ENCODE assay signal across 1 cellular context in genomic region chr16:8892101-8892575, GRCh38.
TF ChIP-seq lines count a peak whose summit lies in the region.

No MANE protein-coding gene starts in this region.

TF ChIP-seq in GM23338, 12 proteins besides CTCF, POLR2A, EP300 and RAD21 (continued from another document):
- no peak for TF ChIP-seq ZNF462 (CRISPR knock-in tag; IDR thresholded peaks at IDR 0.05)
- TF ChIP-seq, protein P1, sequence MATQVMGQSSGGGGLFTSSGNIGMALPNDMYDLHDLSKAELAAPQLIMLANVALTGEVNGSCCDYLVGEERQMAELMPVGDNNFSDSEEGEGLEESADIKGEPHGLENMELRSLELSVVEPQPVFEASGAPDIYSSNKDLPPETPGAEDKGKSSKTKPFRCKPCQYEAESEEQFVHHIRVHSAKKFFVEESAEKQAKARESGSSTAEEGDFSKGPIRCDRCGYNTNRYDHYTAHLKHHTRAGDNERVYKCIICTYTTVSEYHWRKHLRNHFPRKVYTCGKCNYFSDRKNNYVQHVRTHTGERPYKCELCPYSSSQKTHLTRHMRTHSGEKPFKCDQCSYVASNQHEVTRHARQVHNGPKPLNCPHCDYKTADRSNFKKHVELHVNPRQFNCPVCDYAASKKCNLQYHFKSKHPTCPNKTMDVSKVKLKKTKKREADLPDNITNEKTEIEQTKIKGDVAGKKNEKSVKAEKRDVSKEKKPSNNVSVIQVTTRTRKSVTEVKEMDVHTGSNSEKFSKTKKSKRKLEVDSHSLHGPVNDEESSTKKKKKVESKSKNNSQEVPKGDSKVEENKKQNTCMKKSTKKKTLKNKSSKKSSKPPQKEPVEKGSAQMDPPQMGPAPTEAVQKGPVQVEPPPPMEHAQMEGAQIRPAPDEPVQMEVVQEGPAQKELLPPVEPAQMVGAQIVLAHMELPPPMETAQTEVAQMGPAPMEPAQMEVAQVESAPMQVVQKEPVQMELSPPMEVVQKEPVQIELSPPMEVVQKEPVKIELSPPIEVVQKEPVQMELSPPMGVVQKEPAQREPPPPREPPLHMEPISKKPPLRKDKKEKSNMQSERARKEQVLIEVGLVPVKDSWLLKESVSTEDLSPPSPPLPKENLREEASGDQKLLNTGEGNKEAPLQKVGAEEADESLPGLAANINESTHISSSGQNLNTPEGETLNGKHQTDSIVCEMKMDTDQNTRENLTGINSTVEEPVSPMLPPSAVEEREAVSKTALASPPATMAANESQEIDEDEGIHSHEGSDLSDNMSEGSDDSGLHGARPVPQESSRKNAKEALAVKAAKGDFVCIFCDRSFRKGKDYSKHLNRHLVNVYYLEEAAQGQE (IDR thresholded peaks at IDR 0.05; ENCODE audit: unreplicated experiment), result no peak
- no peak for TF ChIP-seq EZH2 (IDR thresholded peaks at IDR 0.05; ENCODE audit: low read depth, unreplicated experiment)
- no peak for TF ChIP-seq ZNF331 (CRISPR knock-in tag; IDR thresholded peaks at IDR 0.05; ENCODE audit: low read depth)
- no peak for TF ChIP-seq POLR2AphosphoS5 (IDR thresholded peaks at IDR 0.05; ENCODE audit: low read depth)
- TF ChIP-seq JUNB (IDR thresholded peaks at IDR 0.05; ENCODE audit: unreplicated experiment), result no peak
- TF ChIP-seq STAT1 (IDR thresholded peaks at IDR 0.05; ENCODE audit: unreplicated experiment), result no peak
- no peak for TF ChIP-seq EZH2phosphoT487 (IDR thresholded peaks at IDR 0.05; ENCODE audit: unreplicated experiment)
- no peak for TF ChIP-seq ZNF114 (CRISPR knock-in tag; IDR thresholded peaks at IDR 0.05)
- TF ChIP-seq ETS1 (IDR thresholded peaks at IDR 0.05), result no peak
TF ChIP-seq in GM23338: peak in this region for 0.
